ENCODE assay signal across 8 cellular contexts in genomic region chr18:58221060-58221725, GRCh38.
DNase-seq lines count a peak whose midpoint lies in the region; ATAC-seq and TF ChIP-seq lines count a peak whose summit lies in the region.

No MANE protein-coding gene starts in this region.

- DNase-seq in NCI-H82 (lab: John Stamatoyannopoulos, UW) = peak; percentile 42
- DNase-seq in NCI-H82 treated with DMSO at 0.1 percent for 48 hours (lab: John Stamatoyannopoulos, UW; ENCODE audit: unreplicated experiment) = no peak
- DNase-seq in astrocyte of the cerebellum (ENCODE audit: low read depth) = peak; percentile 72
- peak; percentile 72 for DNase-seq in iPS-NIHi7 (ENCODE audit: extremely low spot score)
- peak; percentile 85 for DNase-seq in ureter (ENCODE audit: low spot score)
- DNase-seq in stimulated activated naive CD4-positive, alpha-beta T cell treated with Interleukin-2 at 50 U/mL for 16 hours (lab: John Stamatoyannopoulos, UW) = no peak

- in situ Hi-C loops in astrocyte of the cerebellum (cut with HindIII; ENCODE audit: low sequenced_read_pairs) = no loop called here

- H3K4me3 ChIP-seq in astrocyte of the cerebellum (ENCODE audit: low read depth, low read length) = peak overlapping the region; percentile 43

- ATAC-seq in GM21723 (IDR thresholded peaks at IDR 0.05; ENCODE audit: unreplicated experiment) (no peak), HG03280 (IDR thresholded peaks at IDR 0.05; ENCODE audit: unreplicated experiment) (no peak)

- TF ChIP-seq CTCF in astrocyte of the cerebellum (IDR thresholded peaks at IDR 0.05; ENCODE audit: low read depth, low read length, missing control alignments) = no peak

Comparison
In these comparisons a context has a peak if more than half of its experiments do, and no peak if none do; other contexts are left out.
1. DNase-seq: peak in NCI-H82 (single experiment), astrocyte of the cerebellum (single experiment), iPS-NIHi7 (single experiment) and ureter (single experiment); none in NCI-H82 treated with DMSO at 0.1 percent for 48 hours (single experiment) and stimulated activated naive CD4-positive, alpha-beta T cell treated with Interleukin-2 at 50 U/mL for 16 hours (single experiment).